ENCODE assay signal across 8 cellular contexts in the genomic region with DNA sequence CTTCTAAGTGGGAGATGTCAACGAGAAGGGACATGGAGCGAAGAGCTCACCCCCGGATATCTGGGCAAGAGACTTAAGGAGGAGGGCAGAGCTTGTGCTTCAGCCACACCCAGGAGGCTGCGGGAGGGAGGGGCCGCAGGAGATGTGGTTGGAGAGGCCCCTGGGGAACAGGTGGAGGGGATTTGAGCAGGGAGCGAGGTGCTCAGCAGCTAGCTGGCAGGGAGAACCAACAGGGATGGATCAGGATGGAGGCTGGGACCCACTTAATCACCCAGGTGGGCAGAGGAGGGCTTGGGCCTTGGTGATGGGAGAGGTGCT.
DNase-seq lines count a peak whose midpoint lies in the region; ATAC-seq and TF ChIP-seq lines count a peak whose summit lies in the region.

No MANE protein-coding gene starts in this region.

- peaks cover 60% of the 10 kb centered on the region for H3K4me1 ChIP-seq in DOHH2 (ENCODE audit: control insufficient read depth, low read length)
- H3K4me1 ChIP-seq in GM23248 (ENCODE audit: insufficient read depth): peaks cover 17% of the 10 kb centered on the region
- peaks cover 3% of the 10 kb centered on the region for H3K4me1 ChIP-seq in urinary bladder (ENCODE audit: insufficient read depth)

- H3K27ac ChIP-seq in DOHH2 (ENCODE audit: low read depth, low read length) (peak overlapping the region; percentile 74), GM23248 (0 out of 2 replicates have a peak overlapping the region, but pooled peaks have one; percentile 46), layer of hippocampus (ENCODE audit: low read depth, low read length) (peak overlapping the region; percentile 92), urinary bladder (ENCODE audit: low read depth) (peak overlapping the region; percentile 70)

- peaks cover 17% of the 10 kb centered on the region for H3K36me3 Mint-ChIP-seq in T-helper 1 cell treated with Interleukin-12 subunit alpha and Interleukin-12 subunit beta and Interleukin-4 antibody, amounts not matched to agents 30 μg/mL and 1 μg/mL, for 36 hours (ENCODE audit: low read depth)

- WGBS in GM23248 (ENCODE audit: low coverage in 1 of 2, low lambda C conversion rate in 2 of 2, missing lambda C conversion rate in 2 of 2), 2 experiments: 89 to 95% methylated on average over 6 of the region's 6 CpGs
- 74% methylated on average over 6 of the region's 6 CpGs for WGBS in urinary bladder

- peaks cover 6% of the 10 kb centered on the region for H3K36me3 ChIP-seq in DOHH2 (ENCODE audit: control insufficient read depth, low read length)
- no peaks in the 10 kb centered on the region for H3K36me3 ChIP-seq in GM23248 (ENCODE audit: low read depth)
- H3K36me3 ChIP-seq in urinary bladder (ENCODE audit: insufficient read depth): no peaks in the 10 kb centered on the region

- H3K4me2 ChIP-seq in DOHH2 (ENCODE audit: low read length) (peak overlapping the region; percentile 70), GM23248 (ENCODE audit: unreplicated experiment) (no peak overlapping the region)

- no peak for TF ChIP-seq CTCF in DOHH2 (IDR thresholded peaks at IDR 0.05; ENCODE audit: low read depth, low read length, poor library complexity, severe bottlenecking)

- H3K4me1 Mint-ChIP-seq in T-helper 1 cell treated with Interleukin-12 subunit alpha and Interleukin-12 subunit beta and Interleukin-4 antibody, amounts not matched to agents 30 μg/mL and 1 μg/mL, for 36 hours (ENCODE audit: low read depth): peaks cover 53% of the 10 kb centered on the region

- DNase-seq in GM23248: no peak
- DNase-seq in NCI-H2081 treated with DMSO at 0.1 percent for 48 hours (lab: John Stamatoyannopoulos, UW): no peak
- no peak for DNase-seq in NCI-H446 treated with DMSO at 0.1 percent for 48 hours (lab: John Stamatoyannopoulos, UW)

- H3K9me3 ChIP-seq in DOHH2 (ENCODE audit: control insufficient read depth, insufficient read depth, low read length): no peaks in the 10 kb centered on the region
- H3K9me3 ChIP-seq in GM23248 (ENCODE audit: low read depth): no peaks in the 10 kb centered on the region

- in situ Hi-C loops in GM23248 (cut with MboI): loop anchor here (25.0 kb wide), 1 partner anchor 158 kb away; no protein-coding TSS in a partner anchor

- H2AFZ ChIP-seq in GM23248: no peak overlapping the region

- H3K9me2 ChIP-seq in DOHH2 (replicated peaks; ENCODE audit: control insufficient read depth, low read length) (no peaks in the 10 kb centered on the region), GM23248 (ENCODE audit: insufficient read depth) (no peaks in the 10 kb centered on the region)

- H3K79me2 ChIP-seq in DOHH2 (ENCODE audit: control insufficient read depth, low read length) (peaks cover 14% of the 10 kb centered on the region), GM23248 (ENCODE audit: insufficient read depth) (no peaks in the 10 kb centered on the region)

- H3F3A ChIP-seq in DOHH2 (ENCODE audit: control insufficient read depth, insufficient read depth) (peaks cover 17% of the 10 kb centered on the region), GM23248 (ENCODE audit: insufficient read depth) (no peaks in the 10 kb centered on the region)

- H3K9ac ChIP-seq in GM23248: no peak overlapping the region

- H3K27me3 ChIP-seq in DOHH2 (ENCODE audit: control insufficient read depth, low read length): no peaks in the 10 kb centered on the region
- no peaks in the 10 kb centered on the region for H3K27me3 ChIP-seq in GM23248 (replicated peaks; ENCODE audit: insufficient read depth)
- no peaks in the 10 kb centered on the region for H3K27me3 ChIP-seq in layer of hippocampus (ENCODE audit: control insufficient read depth, insufficient read depth, low read length)

- no peaks in the 10 kb centered on the region for H4K20me1 ChIP-seq in DOHH2 (ENCODE audit: control insufficient read depth, insufficient read depth, low read depth, low read length)
- H4K20me1 ChIP-seq in GM23248 (ENCODE audit: insufficient read depth): no peaks in the 10 kb centered on the region

- H3K4me3 ChIP-seq in DOHH2 (ENCODE audit: low read length) (peak overlapping the region; percentile 56), GM23248 (no peak overlapping the region), urinary bladder (ENCODE audit: low read depth, low read length) (no peak overlapping the region)

- H3K4me3 Mint-ChIP-seq in T-helper 1 cell treated with Interleukin-12 subunit alpha and Interleukin-12 subunit beta and Interleukin-4 antibody, amounts not matched to agents 30 μg/mL and 1 μg/mL, for 36 hours: peak overlapping the region; percentile 76

- H3K9me3 Mint-ChIP-seq in T-helper 1 cell treated with Interleukin-12 subunit alpha and Interleukin-12 subunit beta and Interleukin-4 antibody, amounts not matched to agents 30 μg/mL and 1 μg/mL, for 36 hours: no peaks in the 10 kb centered on the region

- peak overlapping the region; percentile 90 for H3K27ac Mint-ChIP-seq in T-helper 1 cell treated with Interleukin-12 subunit alpha and Interleukin-12 subunit beta and Interleukin-4 antibody, amounts not matched to agents 30 μg/mL and 1 μg/mL, for 36 hours

- ATAC-seq in GM18868 (IDR thresholded peaks at IDR 0.05; ENCODE audit: unreplicated experiment): no peak

- H3K27me3 Mint-ChIP-seq in T-helper 1 cell treated with Interleukin-12 subunit alpha and Interleukin-12 subunit beta and Interleukin-4 antibody, amounts not matched to agents 30 μg/mL and 1 μg/mL, for 36 hours (ENCODE audit: low read depth): no peaks in the 10 kb centered on the region
